In the genomic region with DNA sequence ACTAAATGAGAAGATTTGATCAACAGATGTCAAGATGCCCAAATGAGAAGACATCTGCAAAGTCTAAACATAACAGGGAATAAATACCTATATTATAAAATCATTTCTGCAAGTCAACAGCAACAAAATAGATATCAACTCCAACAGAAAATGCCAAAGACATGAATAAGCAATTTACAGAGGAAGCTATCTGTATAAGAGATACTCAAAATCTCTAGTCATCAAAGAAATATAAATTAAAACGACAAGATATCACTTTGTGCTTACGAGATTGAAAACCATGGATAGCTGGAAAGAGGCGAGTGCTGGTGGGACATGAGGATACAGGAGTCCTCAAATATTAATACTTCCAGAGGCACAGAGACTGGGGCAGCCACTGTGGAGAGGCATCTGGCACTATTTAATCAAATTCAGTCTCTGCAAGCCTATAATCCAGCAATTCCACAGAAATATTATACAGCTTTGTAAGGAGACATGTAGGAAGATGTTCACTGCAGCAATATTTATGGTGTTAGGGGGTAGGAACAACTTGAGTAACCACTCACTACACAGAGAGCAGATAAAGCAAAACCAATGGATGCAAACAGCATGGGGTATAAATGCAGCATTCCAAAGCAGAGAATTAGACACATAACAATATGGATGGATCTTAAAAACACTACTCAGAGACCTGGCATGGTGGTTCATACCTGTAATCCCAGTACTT, we compare ENCODE assay signal across 1 cellular context.
TF ChIP-seq lines count a peak whose summit lies in the region.

No MANE protein-coding gene starts in this region.

TF ChIP-seq in GM12878, 131 proteins besides CTCF, POLR2A, EP300 and RAD21 (continued from another document):
- TF ChIP-seq, protein P1, sequence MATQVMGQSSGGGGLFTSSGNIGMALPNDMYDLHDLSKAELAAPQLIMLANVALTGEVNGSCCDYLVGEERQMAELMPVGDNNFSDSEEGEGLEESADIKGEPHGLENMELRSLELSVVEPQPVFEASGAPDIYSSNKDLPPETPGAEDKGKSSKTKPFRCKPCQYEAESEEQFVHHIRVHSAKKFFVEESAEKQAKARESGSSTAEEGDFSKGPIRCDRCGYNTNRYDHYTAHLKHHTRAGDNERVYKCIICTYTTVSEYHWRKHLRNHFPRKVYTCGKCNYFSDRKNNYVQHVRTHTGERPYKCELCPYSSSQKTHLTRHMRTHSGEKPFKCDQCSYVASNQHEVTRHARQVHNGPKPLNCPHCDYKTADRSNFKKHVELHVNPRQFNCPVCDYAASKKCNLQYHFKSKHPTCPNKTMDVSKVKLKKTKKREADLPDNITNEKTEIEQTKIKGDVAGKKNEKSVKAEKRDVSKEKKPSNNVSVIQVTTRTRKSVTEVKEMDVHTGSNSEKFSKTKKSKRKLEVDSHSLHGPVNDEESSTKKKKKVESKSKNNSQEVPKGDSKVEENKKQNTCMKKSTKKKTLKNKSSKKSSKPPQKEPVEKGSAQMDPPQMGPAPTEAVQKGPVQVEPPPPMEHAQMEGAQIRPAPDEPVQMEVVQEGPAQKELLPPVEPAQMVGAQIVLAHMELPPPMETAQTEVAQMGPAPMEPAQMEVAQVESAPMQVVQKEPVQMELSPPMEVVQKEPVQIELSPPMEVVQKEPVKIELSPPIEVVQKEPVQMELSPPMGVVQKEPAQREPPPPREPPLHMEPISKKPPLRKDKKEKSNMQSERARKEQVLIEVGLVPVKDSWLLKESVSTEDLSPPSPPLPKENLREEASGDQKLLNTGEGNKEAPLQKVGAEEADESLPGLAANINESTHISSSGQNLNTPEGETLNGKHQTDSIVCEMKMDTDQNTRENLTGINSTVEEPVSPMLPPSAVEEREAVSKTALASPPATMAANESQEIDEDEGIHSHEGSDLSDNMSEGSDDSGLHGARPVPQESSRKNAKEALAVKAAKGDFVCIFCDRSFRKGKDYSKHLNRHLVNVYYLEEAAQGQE (IDR thresholded peaks at IDR 0.05; ENCODE audit: low read depth, low read length) = no peak
- TF ChIP-seq, protein P2, sequence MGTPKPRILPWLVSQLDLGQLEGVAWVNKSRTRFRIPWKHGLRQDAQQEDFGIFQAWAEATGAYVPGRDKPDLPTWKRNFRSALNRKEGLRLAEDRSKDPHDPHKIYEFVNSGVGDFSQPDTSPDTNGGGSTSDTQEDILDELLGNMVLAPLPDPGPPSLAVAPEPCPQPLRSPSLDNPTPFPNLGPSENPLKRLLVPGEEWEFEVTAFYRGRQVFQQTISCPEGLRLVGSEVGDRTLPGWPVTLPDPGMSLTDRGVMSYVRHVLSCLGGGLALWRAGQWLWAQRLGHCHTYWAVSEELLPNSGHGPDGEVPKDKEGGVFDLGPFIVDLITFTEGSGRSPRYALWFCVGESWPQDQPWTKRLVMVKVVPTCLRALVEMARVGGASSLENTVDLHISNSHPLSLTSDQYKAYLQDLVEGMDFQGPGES (IDR thresholded peaks at IDR 0.05) = no peak
- no peak for TF ChIP-seq SIN3A (IDR thresholded peaks at IDR 0.05; ENCODE audit: low read depth, low read length)
- no peak for TF ChIP-seq SREBF2 (IDR thresholded peaks at IDR 0.05; ENCODE audit: low read length)
- no peak for TF ChIP-seq SRF (IDR thresholded peaks at IDR 0.05; ENCODE audit: low read depth in 2 of 2, low read length in 2 of 2)
- TF ChIP-seq ZNF217 (IDR thresholded peaks at IDR 0.05) = no peak
TF ChIP-seq in GM12878: peak in this region for 0.
